8 cellular contexts compared by ENCODE assay signal in genomic region chr12:57549909-57550627, GRCh38. TPM values are rescaled to one million over a fixed set of nuclear protein-coding genes. Genes with fewer than 3 reads are reported as not detected.
DNase-seq lines count a peak whose midpoint lies in the region; ATAC-seq and TF ChIP-seq lines count a peak whose summit lies in the region.

KIF5A (plus strand) TSS chr12:57550044; CDS start chr12:57550272, 228 bp downstream.

- H3K36me3 ChIP-seq in GM23248 (ENCODE audit: low read depth) (no peaks in the 10 kb centered on the region), SU-DHL-6 (ENCODE audit: low read length) (no peaks in the 10 kb centered on the region), ascending aorta (no peaks in the 10 kb centered on the region)

- H2AFZ ChIP-seq in GM23248 (peak within 1 kb of the TSS; percentile 80), SU-DHL-6 (ENCODE audit: low read depth, low read length, severe bottlenecking) (peak within 1 kb of the TSS; percentile 47)

- H3K4me2 ChIP-seq in GM23248 (ENCODE audit: unreplicated experiment) (peak within 1 kb of the TSS; percentile 53), SU-DHL-6 (ENCODE audit: low read depth, low read length, poor library complexity, severe bottlenecking) (peak within 1 kb of the TSS; percentile 52)

- intact Hi-C loops in ascending aorta (cut with DNase I): no loop called here

- H3K9me3 ChIP-seq in AG04450 (ENCODE audit: control insufficient read depth, insufficient read depth, low read length) (peaks cover 4% of the 10 kb centered on the region; the same call in 1 of the 2 replicates), GM23248 (ENCODE audit: low read depth) (no peaks in the 10 kb centered on the region), SU-DHL-6 (ENCODE audit: insufficient read depth, low read length) (no peaks in the 10 kb centered on the region), ascending aorta (no peaks in the 10 kb centered on the region)

- peak within 1 kb of the TSS; percentile 49 for H3K4me3 ChIP-seq in AG04450 (ENCODE audit: low read depth, low read length)
- H3K4me3 ChIP-seq in GM23248: peak within 1 kb of the TSS; percentile 69
- peak within 1 kb of the TSS; percentile 10 for H3K4me3 ChIP-seq in SU-DHL-6 (ENCODE audit: insufficient read depth, low read length, poor library complexity, severe bottlenecking)
- H3K4me3 ChIP-seq in ascending aorta: peak within 1 kb of the TSS; percentile 61 to 71

- in situ Hi-C loops in GM23248 (cut with MboI): no loop called here

- H4K20me1 ChIP-seq in GM23248 (ENCODE audit: insufficient read depth): no peaks in the 10 kb centered on the region
- no peaks in the 10 kb centered on the region for H4K20me1 ChIP-seq in SU-DHL-6 (ENCODE audit: low read depth, low read length)

- CTCF ChIA-PET in AG04450 (lab: Charles Lee): no interaction called here

- peaks cover 20% of the 10 kb centered on the region for H3K79me2 ChIP-seq in GM23248 (ENCODE audit: insufficient read depth)
- peaks cover 19% of the 10 kb centered on the region; the same call in 1 of the 2 replicates for H3K79me2 ChIP-seq in SU-DHL-6 (ENCODE audit: insufficient read depth, low read length)

- peaks cover 11% of the 10 kb centered on the region for H3K4me1 ChIP-seq in GM23248 (ENCODE audit: insufficient read depth)
- peaks cover 3 to 14% of the 10 kb centered on the region in 2 donors for H3K4me1 ChIP-seq in ascending aorta

- H3F3A ChIP-seq in GM23248 (ENCODE audit: insufficient read depth) (no peaks in the 10 kb centered on the region), SU-DHL-6 (ENCODE audit: insufficient read depth) (no peaks in the 10 kb centered on the region)

- DNase-seq in AG04450 (ENCODE audit: low read depth, low spot score) (no peak), GM23248 (peak; percentile 58), ascending aorta (ENCODE audit: low spot score in 2 of 2) (peak in 1 of 2 donors; percentile 74), iPS-NIHi7 (ENCODE audit: extremely low spot score) (peak; percentile 90), NOMO-1 treated with DMSO at 0.1 percent for 48 hours (lab: John Stamatoyannopoulos, UW; ENCODE audit: unreplicated experiment) (no peak)
- DNase-seq in stimulated activated CD4-positive, alpha-beta T cell treated with anti-CD3 and anti-CD28 coated beads, Interleukin-1b, Interleukin-23, amount 100 ng/mL, for 48 hours: peak; percentile 50

- H3K27me3 ChIP-seq in AG04450 (ENCODE audit: control insufficient read depth, insufficient read depth, low read length) (peaks cover 45% of the 10 kb centered on the region), GM23248 (replicated peaks; ENCODE audit: insufficient read depth) (no peaks in the 10 kb centered on the region), SU-DHL-6 (ENCODE audit: low read length) (no peaks in the 10 kb centered on the region), ascending aorta (no peaks in the 10 kb centered on the region)

- no peak within 1 kb of the TSS for H3K27ac ChIP-seq in AG04450 (ENCODE audit: low read depth, low read length)
- no peak within 1 kb of the TSS for H3K27ac ChIP-seq in GM23248
- no peak within 1 kb of the TSS for H3K27ac ChIP-seq in SU-DHL-6 (ENCODE audit: low read depth, low read length)
- H3K27ac ChIP-seq in ascending aorta: peak within 1 kb of the TSS in 1 of 2 donors; percentile 34

- H3K9ac ChIP-seq in GM23248: no peak within 1 kb of the TSS
- peak within 1 kb of the TSS; percentile 23; the same call in 1 of the 2 replicates for H3K9ac ChIP-seq in SU-DHL-6 (ENCODE audit: low read length)

- WGBS in GM23248 (ENCODE audit: low coverage in 1 of 2, low lambda C conversion rate in 2 of 2, missing lambda C conversion rate in 2 of 2), 2 experiments: 6 to 7% methylated on average over 27 to 50 of the region's 51 CpGs

- POLR2A ChIA-PET in AG04450 (lab: Yijun Ruan, JAX): no interaction called here

- no peak for ATAC-seq in HG02981 (IDR thresholded peaks at IDR 0.05; ENCODE audit: unreplicated experiment)

- TF ChIP-seq CTCF in AG04450 (IDR thresholded peaks at IDR 0.05; ENCODE audit: low read depth, low read length) (no peak), SU-DHL-6 (IDR thresholded peaks at IDR 0.05; ENCODE audit: insufficient read depth, low read length, poor library complexity, severe bottlenecking) (no peak), ascending aorta (IDR thresholded peaks at IDR 0.05) (no peak)

- H3K9me2 ChIP-seq in GM23248 (ENCODE audit: insufficient read depth) (no peaks in the 10 kb centered on the region), SU-DHL-6 (replicated peaks; ENCODE audit: insufficient read depth, low read length) (no peaks in the 10 kb centered on the region)

RNA-seq across cellular contexts. Expression of gene KIF5A, which starts in this region (rescaled TPM):
- 0.38 and 0.45 TPM in 2 replicates for polyA plus RNA-seq in AG04450 (2011; rRNA removed)
- polyA minus RNA-seq in AG04450 (2011; rRNA and poly(A)+ RNA removed): 0.52 and 0.97 TPM in 2 replicates
- total RNA-seq in GM23248 (2014; rRNA removed; shearing (Covaris generic)): under 0.01 and 0.11 TPM in 2 replicates
- polyA plus RNA-seq in GM23248 (2016; fragmentation: Nextera tagmentation; extraction: Ambion mirVana): 0.15 and 0.18 TPM in 2 replicates
- not detected for total RNA-seq in ascending aorta

Comparison
In these comparisons a context has a peak if more than half of its experiments do, and no peak if none do; other contexts are left out.
1. Peak in DNase-seq, H3K4me3 ChIP-seq and H3K4me2 ChIP-seq in GM23248; RNA of the gene not detected or under 1 TPM.
2. DNase-seq: peak in iPS-NIHi7 (single experiment) and stimulated activated CD4-positive, alpha-beta T cell treated with anti-CD3 and anti-CD28 coated beads, Interleukin-1b, Interleukin-23, amount 100 ng/mL, for 48 hours (single experiment); none in AG04450 (single experiment) and NOMO-1 treated with DMSO at 0.1 percent for 48 hours (single experiment).
3. H3K4me3 ChIP-seq: peak in every context shown above with its lines; median percentile 69 in GM23248; 66 in ascending aorta; 49 in AG04450; 10 in SU-DHL-6.